In the genomic region with DNA sequence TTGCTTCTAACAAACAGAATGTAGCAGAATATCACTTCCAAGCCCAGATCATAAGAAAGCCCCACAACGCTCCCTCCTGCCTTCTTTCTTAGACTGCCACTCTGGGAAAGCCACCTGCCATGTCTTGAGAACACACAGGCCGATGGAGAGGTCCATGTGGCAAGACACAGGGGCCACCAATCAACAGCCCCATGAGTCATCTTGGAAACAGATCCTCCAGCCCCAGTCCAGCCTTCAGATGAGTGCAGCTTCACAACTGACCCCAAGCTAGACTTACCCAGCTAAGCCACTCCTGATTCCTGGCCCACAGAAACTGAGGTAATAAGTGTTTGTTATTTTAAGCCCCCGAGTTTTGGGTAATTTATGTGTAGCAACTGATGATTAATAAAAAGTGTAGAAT, we compare ENCODE assay signal across 20 cellular contexts. TPM values are rescaled to one million over a fixed set of nuclear protein-coding genes. Genes with fewer than 3 reads are reported as not detected.
"Had no signal": no experiment of that assay in that cellular context is flagged by ENCODE, and none has a peak within 500 bp of the region (broad histone marks: within the 10 kb centered on the region; RNA-seq: fewer than 3 reads in every experiment).

No MANE protein-coding gene starts in this region.

- H3K4me3 ChIP-seq: gastroesophageal sphincter, heart left ventricle, left lung, neural progenitor cell, psoas muscle, thoracic aorta had no signal

- H3K4me3 Mint-ChIP-seq: activated CD4-positive, alpha-beta T cell treated with anti-CD3 and anti-CD28 coated beads, Interleukin-2, amount 10 ng/mL, durations not matched to agents 7 days and 5 days; activated CD8-positive, alpha-beta T cell treated with anti-CD3 and anti-CD28 coated beads, Interleukin-2, amount 10 ng/mL, durations not matched to agents 7 days and 5 days; activated naive CD4-positive, alpha-beta T cell treated with anti-CD3 and anti-CD28 coated beads for 36 hours; neural progenitor cell; stimulated activated effector memory CD8-positive, alpha-beta T cell treated with anti-CD3 and anti-CD28 coated beads, Interleukin-12 subunit alpha, Interleukin-12 subunit beta, amount 100 ng/mL, for 72 hours had no signal

- H3K4me1 Mint-ChIP-seq: neural progenitor cell had no signal

- H3K27me3 ChIP-seq: gastroesophageal sphincter, heart left ventricle, left lung, neural progenitor cell had no signal

- DNase-seq: activated CD4-positive, alpha-beta T cell treated with anti-CD3 and anti-CD28 coated beads, Interleukin-2, amount 10 ng/mL, durations not matched to agents 7 days and 5 days; activated CD8-positive, alpha-beta memory T cell treated with anti-CD3 and anti-CD28 coated beads, Interleukin-2, amount 50 U/mL, for 48 hours; activated CD8-positive, alpha-beta T cell treated with anti-CD3 and anti-CD28 coated beads, Interleukin-2, amount 10 ng/mL, durations not matched to agents 7 days and 5 days; activated naive CD4-positive, alpha-beta T cell treated with anti-CD3 and anti-CD28 coated beads for 36 hours; effector CD4-positive, alpha-beta T cell; left lung; small intestine; stimulated activated CD4-positive, alpha-beta T cell treated with anti-CD3 and anti-CD28 coated beads, Interleukin-4, amount 100 ng/mL, for 1 hour had no signal

- ATAC-seq: activated CD8-positive, alpha-beta T cell treated with anti-CD3 and anti-CD28 coated beads, Interleukin-2, amount 10 ng/mL, durations not matched to agents 7 days and 5 days; esophagus mucosa; gastroesophageal sphincter; heart left ventricle; left lung; psoas muscle; right cardiac atrium; stimulated activated effector memory CD8-positive, alpha-beta T cell treated with anti-CD3 and anti-CD28 coated beads, Interleukin-12 subunit alpha, Interleukin-12 subunit beta, amount 100 ng/mL, for 72 hours had no signal

- H3K9me3 Mint-ChIP-seq: activated CD4-positive, alpha-beta T cell treated with anti-CD3 and anti-CD28 coated beads, Interleukin-2, amount 10 ng/mL, durations not matched to agents 7 days and 5 days; activated naive CD4-positive, alpha-beta T cell treated with anti-CD3 and anti-CD28 coated beads for 36 hours; stimulated activated effector memory CD8-positive, alpha-beta T cell treated with anti-CD3 and anti-CD28 coated beads, Interleukin-12 subunit alpha, Interleukin-12 subunit beta, amount 100 ng/mL, for 72 hours had no signal

- H3K4me1 ChIP-seq: left lung, neural progenitor cell had no signal

- H3K9me3 ChIP-seq: gastroesophageal sphincter, left lung, psoas muscle, thoracic aorta had no signal

- H3K27ac ChIP-seq: gastroesophageal sphincter, heart left ventricle, left lung, neural progenitor cell, psoas muscle, thoracic aorta had no signal

- H3K27ac Mint-ChIP-seq: activated CD4-positive, alpha-beta T cell treated with anti-CD3 and anti-CD28 coated beads, Interleukin-2, amount 10 ng/mL, durations not matched to agents 7 days and 5 days; activated CD8-positive, alpha-beta T cell treated with anti-CD3 and anti-CD28 coated beads, Interleukin-2, amount 10 ng/mL, durations not matched to agents 7 days and 5 days; activated T-helper 2 cell treated with anti-CD3 and anti-CD28 coated beads, Interferon-gamma antibody, Interleukin-2, Interleukin-4, amounts not matched to agents 10 μg/mL and 5 μg/mL and 100 μg/mL, durations not matched to agents 14 hours and 24 hours and 36 hours; neural progenitor cell; stimulated activated effector memory CD8-positive, alpha-beta T cell treated with anti-CD3 and anti-CD28 coated beads, Interleukin-12 subunit alpha, Interleukin-12 subunit beta, amount 100 ng/mL, for 72 hours had no signal

- H3K27me3 Mint-ChIP-seq: activated CD4-positive, alpha-beta T cell treated with anti-CD3 and anti-CD28 coated beads, Interleukin-2, amount 10 ng/mL, durations not matched to agents 7 days and 5 days had no signal

RNA-seq across cellular contexts. Expression of gene PTH1R, which starts 39.7 kb away (rescaled TPM):
- total RNA-seq: activated CD4-positive, alpha-beta T cell treated with anti-CD3 and anti-CD28 coated beads, Interleukin-2, amount 10 ng/mL, durations not matched to agents 7 days and 5 days; activated CD8-positive, alpha-beta T cell treated with anti-CD3 and anti-CD28 coated beads, Interleukin-2, amount 10 ng/mL, durations not matched to agents 7 days and 5 days; activated naive CD4-positive, alpha-beta T cell treated with anti-CD3 and anti-CD28 coated beads for 36 hours; activated T-helper 2 cell treated with anti-CD3 and anti-CD28 coated beads, Interferon-gamma antibody, Interleukin-2, Interleukin-4, amounts not matched to agents 10 μg/mL and 5 μg/mL and 100 μg/mL, durations not matched to agents 14 hours and 24 hours and 36 hours; bronchial epithelial cell; mononuclear cell; T-helper 1 cell treated with Interleukin-12 subunit alpha and Interleukin-12 subunit beta and Interleukin-4 antibody, amounts not matched to agents 30 ng/mL and 1 ng/mL, for 36 hours had no signal

RNA-seq across cellular contexts. Expression of gene MYL3, which starts 54.0 kb away (rescaled TPM):
- total RNA-seq: activated CD4-positive, alpha-beta T cell treated with anti-CD3 and anti-CD28 coated beads, Interleukin-2, amount 10 ng/mL, durations not matched to agents 7 days and 5 days; activated CD8-positive, alpha-beta T cell treated with anti-CD3 and anti-CD28 coated beads, Interleukin-2, amount 10 ng/mL, durations not matched to agents 7 days and 5 days; activated naive CD4-positive, alpha-beta T cell treated with anti-CD3 and anti-CD28 coated beads for 36 hours; activated T-helper 2 cell treated with anti-CD3 and anti-CD28 coated beads, Interferon-gamma antibody, Interleukin-2, Interleukin-4, amounts not matched to agents 10 μg/mL and 5 μg/mL and 100 μg/mL, durations not matched to agents 14 hours and 24 hours and 36 hours; bronchial epithelial cell; mononuclear cell; T-helper 1 cell treated with Interleukin-12 subunit alpha and Interleukin-12 subunit beta and Interleukin-4 antibody, amounts not matched to agents 30 ng/mL and 1 ng/mL, for 36 hours had no signal
